ENCODE assay signal across 32 cellular contexts in genomic region chr1:90155721-90156487, GRCh38.
DNase-seq lines count a peak whose midpoint lies in the region; ATAC-seq and TF ChIP-seq lines count a peak whose summit lies in the region.
"Had no signal": no experiment of that assay in that cellular context is flagged by ENCODE, and none has a peak within 500 bp of the region (broad histone marks: within the 10 kb centered on the region; RNA-seq: fewer than 3 reads in every experiment).

No MANE protein-coding gene starts in this region.

- intact Hi-C loops in esophagus muscularis mucosa (cut with DNase I), result no loop called here

- peak; percentile 49 for DNase-seq in epithelial cell of esophagus (ENCODE audit: low read depth)
- no peak for DNase-seq in esophagus muscularis mucosa (ENCODE audit: extremely low spot score)
- DNase-seq in medulla oblongata (ENCODE audit: extremely low spot score), result no peak
- DNase-seq in NCI-H1092 treated with DMSO at 0.1 percent for 48 hours (lab: John Stamatoyannopoulos, UW), result no peak
- DNase-seq: ACHN; activated CD4-positive, alpha-beta T cell treated with anti-CD3 and anti-CD28 coated beads for 36 hours; activated CD8-positive, alpha-beta memory T cell treated with anti-CD3 and anti-CD28 coated beads, Interleukin-2, amount 50 U/mL, for 48 hours; activated CD8-positive, alpha-beta T cell treated with anti-CD3 and anti-CD28 coated beads for 36 hours; activated naive CD4-positive, alpha-beta T cell treated with Interleukin-2 at 50 U/mL for 16 hours; CD4-positive, alpha-beta memory T cell; central memory CD4-positive, alpha-beta T cell; cortex of kidney; effector memory CD8-positive, alpha-beta T cell; EL; erythroblast; head of caudate nucleus; kidney; midbrain; naive thymus-derived CD4-positive, alpha-beta T cell; NCI-H1417; NCI-H2029; NCI-H2227 treated with DMSO at 0.1 percent for 48 hours; NCI-H526; right lobe of liver; SHP77; spleen; stimulated activated CD4-positive, alpha-beta T cell treated with anti-CD3 and anti-CD28 coated beads, Interleukin-2, amount 100 ng/mL, for 24 hours; stomach; uterus had no signal

- ATAC-seq in GM18505 (IDR thresholded peaks at IDR 0.05; ENCODE audit: unreplicated experiment), result peak; percentile 62
- ATAC-seq in GM21723 (IDR thresholded peaks at IDR 0.05; ENCODE audit: unreplicated experiment), result peak; percentile 60
- ATAC-seq in HG03565 (IDR thresholded peaks at IDR 0.05; ENCODE audit: unreplicated experiment), result peak; percentile 57
- ATAC-seq: activated CD4-positive, alpha-beta T cell treated with anti-CD3 and anti-CD28 coated beads for 36 hours; activated CD8-positive, alpha-beta T cell treated with anti-CD3 and anti-CD28 coated beads for 36 hours; effector memory CD8-positive, alpha-beta T cell; naive thymus-derived CD4-positive, alpha-beta T cell; right lobe of liver had no signal

- H3K27ac ChIP-seq in esophagus muscularis mucosa (replicated peaks in 1 of 4), result no peak overlapping the region
- H3K27ac ChIP-seq: right lobe of liver, spleen, stomach, uterus had no signal

- no peak for TF ChIP-seq POLR2A in GM18505 (IDR thresholded peaks at IDR 0.05; ENCODE audit: borderline replicate concordance, extremely low read depth, insufficient read depth, insufficient read length)
- no peak for TF ChIP-seq POLR2A in esophagus muscularis mucosa (IDR thresholded peaks at IDR 0.05; ENCODE audit: low read depth)

- peaks cover 0 to 13% (median 4%) of the 10 kb centered on the region in 4 donors for H3K9me3 ChIP-seq in esophagus muscularis mucosa
- H3K9me3 ChIP-seq: right lobe of liver, uterus had no signal

- no peak for TF ChIP-seq EP300 in esophagus muscularis mucosa (IDR thresholded peaks at IDR 0.05)

- no peaks in the 10 kb centered on the region for H3K36me3 ChIP-seq in esophagus muscularis mucosa
- H3K36me3 ChIP-seq: right lobe of liver, spleen, stomach, uterus had no signal

- WGBS in esophagus muscularis mucosa, result 86% methylated on average over 2 of the region's 2 CpGs

- TF ChIP-seq CTCF in epithelial cell of esophagus (IDR thresholded peaks at IDR 0.05; ENCODE audit: insufficient read depth, low read depth, low read length, missing control alignments) (no peak), esophagus muscularis mucosa (IDR thresholded peaks at IDR 0.05) (no peak)

- no peaks in the 10 kb centered on the region for H3K27me3 ChIP-seq in esophagus muscularis mucosa
- H3K27me3 ChIP-seq: right lobe of liver, stomach, uterus had no signal

- H3K4me3 ChIP-seq in epithelial cell of esophagus (ENCODE audit: low read length) (no peak overlapping the region), esophagus muscularis mucosa (no peak overlapping the region)
- H3K4me3 ChIP-seq: right lobe of liver, spleen, stomach, uterus had no signal

- no peaks in the 10 kb centered on the region for H3K4me1 ChIP-seq in esophagus muscularis mucosa
- H3K4me1 ChIP-seq: right lobe of liver, spleen, stomach, uterus had no signal
